8 cellular contexts compared by ENCODE assay signal in the genomic region with DNA sequence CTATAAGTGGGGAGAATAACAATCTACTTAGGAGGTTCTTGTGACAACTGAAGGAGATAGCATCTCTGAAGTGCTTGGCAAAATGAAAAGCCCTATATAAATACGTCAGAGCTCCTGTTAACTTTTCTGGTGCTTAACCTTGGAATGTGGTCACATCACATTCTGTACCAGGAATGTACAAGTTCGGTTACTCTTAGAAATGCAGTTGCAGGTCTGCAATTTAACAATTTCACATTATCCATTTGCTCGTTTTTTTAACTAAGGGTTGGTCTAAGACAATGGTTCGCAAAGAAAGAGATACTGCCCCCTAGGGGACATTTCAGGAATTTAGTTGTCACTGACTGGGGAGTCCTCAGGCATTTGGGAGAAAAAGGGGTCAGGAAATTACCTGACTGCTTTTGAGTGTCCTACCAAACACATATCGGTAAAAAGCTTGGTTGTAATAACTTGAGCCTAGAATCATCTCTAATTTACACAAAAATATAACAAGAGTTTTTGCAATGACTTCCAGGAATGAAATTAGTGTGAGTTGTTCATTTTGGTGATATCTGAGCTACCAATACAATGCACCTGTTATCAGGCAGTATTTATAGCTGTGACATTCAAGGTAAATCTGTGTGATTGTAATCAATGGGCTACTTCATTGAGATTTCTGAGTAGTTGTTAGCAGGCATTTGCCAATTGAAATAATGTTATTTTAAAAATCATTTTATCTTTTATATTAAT. TPM values are rescaled to one million over a fixed set of nuclear protein-coding genes. Genes with fewer than 3 reads are reported as not detected.
DNase-seq lines count a peak whose midpoint lies in the region; ATAC-seq and TF ChIP-seq lines count a peak whose summit lies in the region.

No MANE protein-coding gene starts in this region.

- H3K36me3 Mint-ChIP-seq in activated CD8-positive, alpha-beta memory T cell treated with anti-CD3 and anti-CD28 coated beads, Interleukin-2, amount 10 ng/mL, durations not matched to agents 7 days and 5 days, result no peaks in the 10 kb centered on the region

- 2 to 4% methylated on average over 5 of the region's 5 CpGs for WGBS in aorta, 2 donors

- intact Hi-C loops in aorta (cut with DNase I), result loop anchor here (1.0 to 2.0 kb wide), 2 partner anchors 107 to 111 kb away; no protein-coding TSS in a partner anchor

- CTCF ChIA-PET in activated CD8-positive, alpha-beta memory T cell treated with anti-CD3 and anti-CD28 coated beads, Interleukin-2, amount 10 ng/mL, durations not matched to agents 7 days and 5 days (lab: Charles Lee), result interaction anchor here (0.7 to 17.8 kb wide), 38 partner anchors 9 to 370 kb away, joined by 3 to 657 read pairs (median 5); a partner anchor contains a TSS

- no peak overlapping the region for H3K9ac ChIP-seq in endocrine pancreas (ENCODE audit: control insufficient read depth, insufficient read depth, low read length)

- H3K4me1 ChIP-seq in endocrine pancreas (ENCODE audit: control insufficient read depth, insufficient read depth, low read length) (no peaks in the 10 kb centered on the region), aorta (ENCODE audit: control insufficient read depth in 1 of 2, insufficient read depth in 2 of 2, low read length in 2 of 2) (no peaks in the 10 kb centered on the region)

- no peak overlapping the region for H3K27ac Mint-ChIP-seq in activated CD8-positive, alpha-beta memory T cell treated with anti-CD3 and anti-CD28 coated beads, Interleukin-2, amount 10 ng/mL, durations not matched to agents 7 days and 5 days

- H3K27me3 Mint-ChIP-seq in activated CD8-positive, alpha-beta memory T cell treated with anti-CD3 and anti-CD28 coated beads, Interleukin-2, amount 10 ng/mL, durations not matched to agents 7 days and 5 days, result peaks cover 19% of the 10 kb centered on the region

- no peak overlapping the region for H3K4me3 Mint-ChIP-seq in activated CD8-positive, alpha-beta memory T cell treated with anti-CD3 and anti-CD28 coated beads, Interleukin-2, amount 10 ng/mL, durations not matched to agents 7 days and 5 days

- peak; percentile 77 for TF ChIP-seq CTCF in HFF-Myc (IDR thresholded peaks at IDR 0.05; ENCODE audit: low read depth, low read length, missing control alignments)
- TF ChIP-seq CTCF in WERI-Rb-1 (IDR thresholded peaks at IDR 0.05; ENCODE audit: low read depth, low read length), result peak; percentile 67

- H3K4me1 Mint-ChIP-seq in activated CD8-positive, alpha-beta memory T cell treated with anti-CD3 and anti-CD28 coated beads, Interleukin-2, amount 10 ng/mL, durations not matched to agents 7 days and 5 days, result peaks cover 28% of the 10 kb centered on the region

- no peak overlapping the region for H3K27ac ChIP-seq in WERI-Rb-1
- H3K27ac ChIP-seq in aorta (ENCODE audit: low read depth in 1 of 2, low read length in 2 of 2), result no peak overlapping the region

- H3K9me3 ChIP-seq in WERI-Rb-1 (ENCODE audit: severe bottlenecking), result no peaks in the 10 kb centered on the region
- no peaks in the 10 kb centered on the region for H3K9me3 ChIP-seq in endocrine pancreas (ENCODE audit: control insufficient read depth, low read length)
- H3K9me3 ChIP-seq in aorta (ENCODE audit: control insufficient read depth, low read length), result no peaks in the 10 kb centered on the region

- H3K27me3 ChIP-seq in WERI-Rb-1 (ENCODE audit: insufficient read depth, low read depth, severe bottlenecking) (peaks cover 4% of the 10 kb centered on the region), endocrine pancreas (ENCODE audit: control insufficient read depth, insufficient read depth, low read length) (no peaks in the 10 kb centered on the region), aorta (ENCODE audit: control insufficient read depth in 1 of 2, insufficient read depth in 2 of 2, low read length in 1 of 2) (no peaks in the 10 kb centered on the region)

- ATAC-seq in activated CD8-positive, alpha-beta memory T cell treated with anti-CD3 and anti-CD28 coated beads, Interleukin-2, amount 10 ng/mL, durations not matched to agents 7 days and 5 days, result peak; percentile 91
- ATAC-seq in aorta (ENCODE audit: low FRiP score), result peak; percentile 80

- H3K4me3 ChIP-seq in HFF-Myc (replicated peaks; ENCODE audit: low read depth, low read length) (no peak overlapping the region), WERI-Rb-1 (ENCODE audit: low read depth, low read length) (no peak overlapping the region), endocrine pancreas (ENCODE audit: control insufficient read depth, insufficient read depth, low read length) (peak overlapping the region; percentile 34), aorta (ENCODE audit: low read length in 2 of 2) (no peak overlapping the region)

- H3K36me3 ChIP-seq in WERI-Rb-1 (no peaks in the 10 kb centered on the region), endocrine pancreas (ENCODE audit: control insufficient read depth, insufficient read depth, low read length) (no peaks in the 10 kb centered on the region), aorta (ENCODE audit: control insufficient read depth in 1 of 2, insufficient read depth in 2 of 2, low read length in 1 of 2) (no peaks in the 10 kb centered on the region)

- no peaks in the 10 kb centered on the region for H3K9me3 Mint-ChIP-seq in activated CD8-positive, alpha-beta memory T cell treated with anti-CD3 and anti-CD28 coated beads, Interleukin-2, amount 10 ng/mL, durations not matched to agents 7 days and 5 days (ENCODE audit: low read depth)

- DNase-seq in activated CD8-positive, alpha-beta memory T cell treated with anti-CD3 and anti-CD28 coated beads, Interleukin-2, amount 10 ng/mL, durations not matched to agents 7 days and 5 days, result peak; percentile 68
- DNase-seq in activated CD8-positive, alpha-beta memory T cell treated with anti-CD3 and anti-CD28 coated beads, Interleukin-2, amount 50 U/mL, for 48 hours, result no peak
- DNase-seq in HFF-Myc (ENCODE audit: extremely low read depth, low read depth) (peak; percentile 60), NCI-H2029 (lab: John Stamatoyannopoulos, UW) (peak; percentile 45), WERI-Rb-1 (peak; percentile 53), mucosa of gallbladder (ENCODE audit: low spot score) (peak; percentile 80), aorta (no peak)

RNA-seq across cellular contexts. Expression of a gene that starts 5.4 kb away (rescaled TPM):
- total RNA-seq in activated CD8-positive, alpha-beta memory T cell treated with anti-CD3 and anti-CD28 coated beads, Interleukin-2, amount 10 ng/mL, durations not matched to agents 7 days and 5 days, result 10 to 100 TPM; 10.7 to 13.5 TPM
- 21.2 TPM for total RNA-seq in mucosa of gallbladder
- total RNA-seq in aorta, result 10 to 100 TPM; 14.5 to 30.2 TPM
- polyA plus RNA-seq in aorta, result 1 to 10 TPM; 2.0 to 2.3 TPM

RNA-seq across cellular contexts. Expression of a gene that starts 8.2 kb away (rescaled TPM):
- under 1 TPM; 0.07 to 0.35 TPM for total RNA-seq in activated CD8-positive, alpha-beta memory T cell treated with anti-CD3 and anti-CD28 coated beads, Interleukin-2, amount 10 ng/mL, durations not matched to agents 7 days and 5 days
- 0.86 TPM for total RNA-seq in mucosa of gallbladder
- total RNA-seq in aorta, result not detected
- polyA plus RNA-seq in aorta, result not detected

RNA-seq across cellular contexts. Expression of a gene that starts 48.9 kb away (rescaled TPM):
- total RNA-seq in activated CD8-positive, alpha-beta memory T cell treated with anti-CD3 and anti-CD28 coated beads, Interleukin-2, amount 10 ng/mL, durations not matched to agents 7 days and 5 days, result 10 to 100 TPM; 48.9 to 57.5 TPM
- total RNA-seq in mucosa of gallbladder (41.8 TPM), aorta (10 to 100 TPM; 31.8 to 43.6 TPM)
- 10 to 100 TPM; 74.1 to 89.5 TPM for polyA plus RNA-seq in aorta

RNA-seq across cellular contexts. Expression of a gene that starts 49.9 kb away (rescaled TPM):
- 100 to 1,000 TPM; 111 to 124 TPM for total RNA-seq in activated CD8-positive, alpha-beta memory T cell treated with anti-CD3 and anti-CD28 coated beads, Interleukin-2, amount 10 ng/mL, durations not matched to agents 7 days and 5 days
- 116 TPM for total RNA-seq in mucosa of gallbladder
- total RNA-seq in aorta, result 100 to 1,000 TPM; 112 to 138 TPM
- polyA plus RNA-seq in aorta, result 10 to 100 TPM; 17.0 to 77.2 TPM

Comparison
In these comparisons a context has a peak if more than half of its experiments do, and no peak if none do; other contexts are left out.
1. DNase-seq: peak in activated CD8-positive, alpha-beta memory T cell treated with anti-CD3 and anti-CD28 coated beads, Interleukin-2, amount 10 ng/mL, durations not matched to agents 7 days and 5 days (single experiment), HFF-Myc (single experiment), NCI-H2029 (single experiment), WERI-Rb-1 (single experiment) and mucosa of gallbladder (single experiment); none in activated CD8-positive, alpha-beta memory T cell treated with anti-CD3 and anti-CD28 coated beads, Interleukin-2, amount 50 U/mL, for 48 hours (single experiment) and aorta (0 of 2).